In the genomic region with DNA sequence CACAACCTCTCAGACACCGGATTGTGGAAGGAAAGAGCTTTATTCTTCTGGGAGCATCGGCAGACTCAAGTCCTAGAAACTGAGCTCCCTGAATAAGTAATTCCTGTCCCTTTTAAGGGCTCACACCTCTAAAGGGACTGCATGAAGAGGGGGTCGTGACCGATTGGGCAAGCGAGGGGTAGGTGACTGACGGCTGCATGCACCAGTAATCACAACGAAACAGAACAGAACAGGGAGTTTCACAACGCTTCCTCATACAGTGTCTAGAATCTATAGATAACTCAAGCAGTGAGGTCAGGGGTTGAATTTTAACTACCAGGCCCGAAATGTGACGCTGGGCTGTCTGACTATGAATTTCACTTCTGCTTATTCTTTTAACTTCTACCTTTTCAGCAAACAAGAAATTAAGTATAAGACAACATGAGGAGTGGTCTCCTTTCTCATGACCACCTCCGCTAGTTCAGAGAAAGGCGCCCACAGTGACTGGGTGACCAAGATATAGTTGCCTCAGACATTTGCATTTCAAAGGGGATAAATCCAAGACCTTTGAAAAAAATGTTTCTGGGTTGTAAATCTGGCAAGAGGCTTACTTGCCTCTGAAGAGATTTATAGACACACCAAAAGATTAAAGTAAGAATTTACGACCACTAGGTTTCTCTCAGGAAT, we compare ENCODE assay signal across 10 cellular contexts.
DNase-seq lines count a peak whose midpoint lies in the region; ATAC-seq and TF ChIP-seq lines count a peak whose summit lies in the region.
"Had no signal": no experiment of that assay in that cellular context is flagged by ENCODE, and none has a peak within 500 bp of the region (broad histone marks: within the 10 kb centered on the region; RNA-seq: fewer than 3 reads in every experiment).

No MANE protein-coding gene starts in this region.

- no peak overlapping the region for H2AFZ ChIP-seq in GM23338
- H2AFZ ChIP-seq: parathyroid adenoma had no signal

- no peak overlapping the region for H3K27ac ChIP-seq in upper lobe of right lung
- H3K27ac ChIP-seq in GM23338 (ENCODE audit: low read depth), result no peak overlapping the region
- H3K27ac ChIP-seq: parathyroid adenoma, upper lobe of left lung had no signal

- peaks cover 10% of the 10 kb centered on the region for H3K36me3 Mint-ChIP-seq in stimulated activated naive CD8-positive, alpha-beta T cell treated with anti-CD3 and anti-CD28 coated beads, Interleukin-15, Interleukin-2, amounts not matched to agents 100 ng/mL and 50 ng/mL, for 24 hours (ENCODE audit: low read depth)
- peaks cover 25% of the 10 kb centered on the region for H3K36me3 Mint-ChIP-seq in GM23338 (ENCODE audit: low read depth)

- no peaks in the 10 kb centered on the region for H4K20me1 ChIP-seq in GM23338 (replicated peaks; ENCODE audit: insufficient read depth)

- no peak for ATAC-seq in stimulated activated naive CD8-positive, alpha-beta T cell treated with anti-CD3 and anti-CD28 coated beads, Interleukin-15, Interleukin-2, amounts not matched to agents 100 U/mL and 50 U/mL, for 24 hours
- ATAC-seq in HG03064 (IDR thresholded peaks at IDR 0.05; ENCODE audit: low read depth, unreplicated experiment) (peak; percentile 90), upper lobe of right lung (peak; percentile 60), GM23338 (no peak)

- no peak for DNase-seq in stimulated activated naive CD8-positive, alpha-beta T cell treated with anti-CD3 and anti-CD28 coated beads, Interleukin-15, Interleukin-2, amounts not matched to agents 100 U/mL and 50 U/mL, for 24 hours
- DNase-seq in SIG-M5 (lab: John Stamatoyannopoulos, UW) (peak; percentile 74), upper lobe of right lung (no peak), GM23338 (ENCODE audit: low spot score) (no peak), 8988T (no peak), activated gamma-delta T cell treated with Interleukin-2 at 50 U/mL for 16 hours (no peak)
- DNase-seq: upper lobe of left lung had no signal

- H3K4me3 ChIP-seq in upper lobe of right lung (no peak overlapping the region), GM23338 (no peak overlapping the region)
- H3K4me3 ChIP-seq: upper lobe of left lung had no signal

- H3K36me3 ChIP-seq in upper lobe of right lung, result no peaks in the 10 kb centered on the region
- H3K36me3 ChIP-seq in GM23338 (ENCODE audit: insufficient read depth), result no peaks in the 10 kb centered on the region
- H3K36me3 ChIP-seq: upper lobe of left lung had no signal

- H3K27me3 ChIP-seq in upper lobe of right lung (no peaks in the 10 kb centered on the region), GM23338 (ENCODE audit: insufficient read depth) (no peaks in the 10 kb centered on the region)
- H3K27me3 ChIP-seq: upper lobe of left lung had no signal

- H3K79me2 ChIP-seq in GM23338 (replicated peaks; ENCODE audit: insufficient read depth), result no peaks in the 10 kb centered on the region
- H3K79me2 ChIP-seq: parathyroid adenoma had no signal

- H3K4me2 ChIP-seq in GM23338, result no peak overlapping the region

- no peaks in the 10 kb centered on the region for H3K9me3 ChIP-seq in upper lobe of right lung

- no peaks in the 10 kb centered on the region for H3K27me3 Mint-ChIP-seq in stimulated activated naive CD8-positive, alpha-beta T cell treated with anti-CD3 and anti-CD28 coated beads, Interleukin-15, Interleukin-2, amounts not matched to agents 100 ng/mL and 50 ng/mL, for 24 hours
- peaks cover 1% of the 10 kb centered on the region for H3K27me3 Mint-ChIP-seq in GM23338 (ENCODE audit: insufficient read depth, low read depth, poor library complexity)

- intact Hi-C loops in upper lobe of right lung (cut with DNase I), result no loop called here

- H3K4me1 ChIP-seq in upper lobe of right lung (no peaks in the 10 kb centered on the region), GM23338 (ENCODE audit: insufficient read depth) (peaks cover 7% of the 10 kb centered on the region; the same call in 1 of the 2 replicates)
- H3K4me1 ChIP-seq: parathyroid adenoma, upper lobe of left lung had no signal

- H3K9me3 Mint-ChIP-seq in stimulated activated naive CD8-positive, alpha-beta T cell treated with anti-CD3 and anti-CD28 coated beads, Interleukin-15, Interleukin-2, amounts not matched to agents 100 ng/mL and 50 ng/mL, for 24 hours, result peaks cover 10% of the 10 kb centered on the region
- peaks cover 31% of the 10 kb centered on the region for H3K9me3 Mint-ChIP-seq in GM23338

- no peaks in the 10 kb centered on the region for H3F3A ChIP-seq in GM23338 (replicated peaks; ENCODE audit: low read depth)

- peak overlapping the region; percentile 14 for H3K27ac Mint-ChIP-seq in stimulated activated naive CD8-positive, alpha-beta T cell treated with anti-CD3 and anti-CD28 coated beads, Interleukin-15, Interleukin-2, amounts not matched to agents 100 ng/mL and 50 ng/mL, for 24 hours
- H3K27ac Mint-ChIP-seq in GM23338, result no peak overlapping the region

- H3K9me2 ChIP-seq in GM23338 (ENCODE audit: insufficient read depth), result no peaks in the 10 kb centered on the region

- peaks cover 16% of the 10 kb centered on the region for H3K4me1 Mint-ChIP-seq in stimulated activated naive CD8-positive, alpha-beta T cell treated with anti-CD3 and anti-CD28 coated beads, Interleukin-15, Interleukin-2, amounts not matched to agents 100 ng/mL and 50 ng/mL, for 24 hours (ENCODE audit: low read depth)
- peaks cover 8% of the 10 kb centered on the region for H3K4me1 Mint-ChIP-seq in GM23338

- peak overlapping the region; percentile 9 for H3K4me3 Mint-ChIP-seq in stimulated activated naive CD8-positive, alpha-beta T cell treated with anti-CD3 and anti-CD28 coated beads, Interleukin-15, Interleukin-2, amounts not matched to agents 100 ng/mL and 50 ng/mL, for 24 hours
- H3K4me3 Mint-ChIP-seq in GM23338, result no peak overlapping the region

- TF ChIP-seq CTCF in upper lobe of right lung (IDR thresholded peaks at IDR 0.05), result no peak
- TF ChIP-seq CTCF in GM23338 (conservative IDR thresholded peaks at IDR 0.05; ENCODE audit: low read depth in 2 of 2), result no peak

TF ChIP-seq in GM23338, 12 proteins besides CTCF, POLR2A, EP300 and RAD21 (continues in another document):
- TF ChIP-seq NANOG (IDR thresholded peaks at IDR 0.05; ENCODE audit: borderline replicate concordance) (no peak), CREB1 (CRISPR knock-in tag; IDR thresholded peaks at IDR 0.05; ENCODE audit: low read depth) (no peak), ZNF331 (CRISPR knock-in tag; IDR thresholded peaks at IDR 0.05; ENCODE audit: low read depth) (no peak), EZH2phosphoT487 (IDR thresholded peaks at IDR 0.05; ENCODE audit: unreplicated experiment) (no peak), STAT1 (IDR thresholded peaks at IDR 0.05; ENCODE audit: unreplicated experiment) (no peak)
- TF ChIP-seq, protein P1, sequence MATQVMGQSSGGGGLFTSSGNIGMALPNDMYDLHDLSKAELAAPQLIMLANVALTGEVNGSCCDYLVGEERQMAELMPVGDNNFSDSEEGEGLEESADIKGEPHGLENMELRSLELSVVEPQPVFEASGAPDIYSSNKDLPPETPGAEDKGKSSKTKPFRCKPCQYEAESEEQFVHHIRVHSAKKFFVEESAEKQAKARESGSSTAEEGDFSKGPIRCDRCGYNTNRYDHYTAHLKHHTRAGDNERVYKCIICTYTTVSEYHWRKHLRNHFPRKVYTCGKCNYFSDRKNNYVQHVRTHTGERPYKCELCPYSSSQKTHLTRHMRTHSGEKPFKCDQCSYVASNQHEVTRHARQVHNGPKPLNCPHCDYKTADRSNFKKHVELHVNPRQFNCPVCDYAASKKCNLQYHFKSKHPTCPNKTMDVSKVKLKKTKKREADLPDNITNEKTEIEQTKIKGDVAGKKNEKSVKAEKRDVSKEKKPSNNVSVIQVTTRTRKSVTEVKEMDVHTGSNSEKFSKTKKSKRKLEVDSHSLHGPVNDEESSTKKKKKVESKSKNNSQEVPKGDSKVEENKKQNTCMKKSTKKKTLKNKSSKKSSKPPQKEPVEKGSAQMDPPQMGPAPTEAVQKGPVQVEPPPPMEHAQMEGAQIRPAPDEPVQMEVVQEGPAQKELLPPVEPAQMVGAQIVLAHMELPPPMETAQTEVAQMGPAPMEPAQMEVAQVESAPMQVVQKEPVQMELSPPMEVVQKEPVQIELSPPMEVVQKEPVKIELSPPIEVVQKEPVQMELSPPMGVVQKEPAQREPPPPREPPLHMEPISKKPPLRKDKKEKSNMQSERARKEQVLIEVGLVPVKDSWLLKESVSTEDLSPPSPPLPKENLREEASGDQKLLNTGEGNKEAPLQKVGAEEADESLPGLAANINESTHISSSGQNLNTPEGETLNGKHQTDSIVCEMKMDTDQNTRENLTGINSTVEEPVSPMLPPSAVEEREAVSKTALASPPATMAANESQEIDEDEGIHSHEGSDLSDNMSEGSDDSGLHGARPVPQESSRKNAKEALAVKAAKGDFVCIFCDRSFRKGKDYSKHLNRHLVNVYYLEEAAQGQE (IDR thresholded peaks at IDR 0.05; ENCODE audit: unreplicated experiment), result no peak

Comparison
In these comparisons a context has a peak if more than half of its experiments do, and no peak if none do; other contexts are left out.
1. ATAC-seq: peak in HG03064 (single experiment) and upper lobe of right lung (single experiment); none in stimulated activated naive CD8-positive, alpha-beta T cell treated with anti-CD3 and anti-CD28 coated beads, Interleukin-15, Interleukin-2, amounts not matched to agents 100 U/mL and 50 U/mL, for 24 hours (single experiment) and GM23338 (single experiment).